In genomic region chr22:20319745-20320658, GRCh38 we compare ENCODE assay signal across 1 cellular context.
A peak's percentile ranks its signal among the peaks of the same experiment; 100 is the strongest.
TF ChIP-seq lines count a peak whose summit lies in the region.

Gene DGCR6L, minus strand, starts transcription at chr22:20320060. Its CDS starts 72 bp downstream, at chr22:20319988.

TF ChIP-seq in HCT116, 20 proteins besides CTCF, POLR2A, EP300 and RAD21 (continued from another document):
- no peak for TF ChIP-seq JUND (IDR thresholded peaks at IDR 0.05)
- no peak; the same call in 1 of the 2 replicates for TF ChIP-seq FOSL1 (IDR thresholded peaks at IDR 0.05; ENCODE audit: low read depth)
- TF ChIP-seq EGR1 (IDR thresholded peaks at IDR 0.05; ENCODE audit: low read depth) = peak; percentile 61; the same call in 1 of the 2 replicates
- TF ChIP-seq TCF7L2 (IDR thresholded peaks at IDR 0.05; ENCODE audit: borderline replicate concordance, extremely low read depth, insufficient read depth, insufficient read length) = no peak
- peak; percentile 69 for TF ChIP-seq SP1 (IDR thresholded peaks at IDR 0.05; ENCODE audit: low read depth)
- TF ChIP-seq EZH2phosphoT487 (IDR thresholded peaks at IDR 0.05; ENCODE audit: borderline replicate concordance) = no peak
- TF ChIP-seq REST (IDR thresholded peaks at IDR 0.05; ENCODE audit: low read depth) = no peak
